12 cellular contexts compared by ENCODE assay signal in genomic region chr5:150160448-150161069, GRCh38. TPM values are rescaled to one million over a fixed set of nuclear protein-coding genes. Genes with fewer than 3 reads are reported as not detected.
DNase-seq lines count a peak whose midpoint lies in the region; FAIRE-seq and TF ChIP-seq lines count a peak whose summit lies in the region.
"Had no signal": no experiment of that assay in that cellular context is flagged by ENCODE, and none has a peak within 500 bp of the region (broad histone marks: within the 10 kb centered on the region; RNA-seq: fewer than 3 reads in every experiment).

No MANE protein-coding gene starts in this region.

- no peaks in the 10 kb centered on the region for H3K27me3 ChIP-seq in thyroid gland

- H3K36me3 Mint-ChIP-seq in nephron progenitor cell (ENCODE audit: low read depth) = no peaks in the 10 kb centered on the region

- H3K36me3 ChIP-seq in thyroid gland = no peaks in the 10 kb centered on the region

- TF ChIP-seq CTCF in NB4 (IDR thresholded peaks at IDR 0.05; ENCODE audit: low read depth, low read length) (no peak), nephron progenitor cell (IDR thresholded peaks at IDR 0.05) (no peak), thyroid gland (IDR thresholded peaks at IDR 0.05) (no peak)

- H3K4me1 ChIP-seq in thyroid gland = peaks cover 0 to 6% of the 10 kb centered on the region in 2 donors

- TF ChIP-seq POLR2A in NB4 (IDR thresholded peaks at IDR 0.05; ENCODE audit: extremely low read depth, insufficient read length) (no peak), thyroid gland (IDR thresholded peaks at IDR 0.05) (no peak)

- H3K4me3 ChIP-seq in NB4 (ENCODE audit: low read depth, low read length) = no peak overlapping the region
- H3K4me3 ChIP-seq in thyroid gland (replicated peaks in 1 of 3) = no peak overlapping the region

- peaks cover 95% of the 10 kb centered on the region for H3K4me1 Mint-ChIP-seq in nephron progenitor cell

- intact Hi-C loops in thyroid gland (cut with DNase I) = no loop called here

- no peaks in the 10 kb centered on the region for H3K27me3 Mint-ChIP-seq in nephron progenitor cell (ENCODE audit: low read depth, poor library complexity)

- DNase-seq in NB4 (ENCODE audit: low read depth) = peak; percentile 45
- no peak for DNase-seq in nephron progenitor cell
- no peak for DNase-seq in thyroid gland
- no peak for DNase-seq in GM19239 (ENCODE audit: insufficient read length, low spot score)
- DNase-seq in D341Med (ENCODE audit: low spot score) = no peak
- DNase-seq in HPDE6-E6E7 (ENCODE audit: extremely low spot score) = no peak
- DNase-seq: activated naive CD4-positive, alpha-beta T cell treated with anti-CD3 and anti-CD28 coated beads, Interleukin-2, amount 50 U/mL, for 16 hours; NCI-H187; SIG-M5; stimulated activated CD4-positive, alpha-beta T cell treated with anti-CD3 and anti-CD28 coated beads, Interleukin-4, amount 100 ng/mL, for 1 hour; stimulated activated naive CD4-positive, alpha-beta T cell had no signal

- peak overlapping the region; percentile 77 for H3K27ac Mint-ChIP-seq in nephron progenitor cell

- no peaks in the 10 kb centered on the region for H3K9me3 ChIP-seq in thyroid gland

- FAIRE-seq in GM19239 (lab: Jason Lieb, UNC) = no peak

- 67 to 84% methylated on average over 2 to 5 of the region's 5 CpGs for WGBS in thyroid gland, 2 donors

- H3K27ac ChIP-seq in cingulate gyrus (ENCODE audit: low read depth, low read length) = peak overlapping the region; percentile 1
- H3K27ac ChIP-seq in thyroid gland = peak overlapping the region; percentile 45 to 73 (median 46)

- no peaks in the 10 kb centered on the region for H3K9me3 Mint-ChIP-seq in nephron progenitor cell

- H3K4me3 Mint-ChIP-seq in nephron progenitor cell = no peak overlapping the region

RNA-seq across cellular contexts. Expression of gene PDGFRB, which starts 4.9 kb away (rescaled TPM):
- total RNA-seq in thyroid gland = 100 to 1,000 TPM in 2 of 4 donors, 10 to 100 TPM in 2; 47.3 to 108 (median 84.8) TPM

RNA-seq across cellular contexts. Expression of gene CDX1, which starts 6.0 kb away (rescaled TPM):
- total RNA-seq in thyroid gland = not detected

RNA-seq across cellular contexts. Expression of gene SLC6A7, which starts 29.3 kb away (rescaled TPM):
- total RNA-seq in thyroid gland = not detected
